Comparison of ENCODE assay signal across 37 cellular contexts in genomic region chr7:49731836-49732235, GRCh38. TPM values are rescaled to one million over a fixed set of nuclear protein-coding genes. Genes with fewer than 3 reads are reported as not detected.
"Had no signal": no experiment of that assay in that cellular context is flagged by ENCODE, and none has a peak within 500 bp of the region (broad histone marks: within the 10 kb centered on the region; RNA-seq: fewer than 3 reads in every experiment).

No MANE protein-coding gene starts in this region.

- DNase-seq: Karpas-422, Kasumi-1, MG63, MM.1S, MV-4-11, NCI-H1048, NCI-H1092, NCI-H1092 treated with DMSO at 0.1 percent for 48 hours, NCI-H1105, NCI-H1105 treated with DMSO at 0.1 percent for 48 hours, NCI-H1417, NCI-H1417 treated with DMSO at 0.1 percent for 48 hours, NCI-H1436, NCI-H1436 treated with DMSO at 0.1 percent for 48 hours, NCI-H146, NCI-H1694, NCI-H1694 treated with DMSO at 0.1 percent for 48 hours, NCI-H187, NCI-H187 treated with DMSO at 0.1 percent for 48 hours, NCI-H1930, NCI-H2029, NCI-H2029 treated with DMSO at 0.1 percent for 48 hours, NCI-H2081, NCI-H2081 treated with DMSO at 0.1 percent for 48 hours, NCI-H2107, NCI-H2171, NCI-H2171 treated with DMSO at 0.1 percent for 48 hours, NCI-H2227 treated with DMSO at 0.1 percent for 48 hours, NCI-H226, NCI-H345, NCI-H446, NCI-H446 treated with DMSO at 0.1 percent for 48 hours, NCI-H510A, NCI-H510A treated with DMSO at 0.1 percent for 48 hours had no signal

- H3K27me3 ChIP-seq: MG63 had no signal

- H3K4me3 ChIP-seq: MG63 had no signal

- H3K9me3 ChIP-seq: MG63 had no signal

- H3K36me3 ChIP-seq: MG63 had no signal

RNA-seq across cellular contexts. Expression of gene VWC2, which starts 41.6 kb away (rescaled TPM):
- total RNA-seq: LHCN-M2, MCF 10A, NCI-H460 had no signal
